ENCODE assay signal across 10 cellular contexts in the genomic region with DNA sequence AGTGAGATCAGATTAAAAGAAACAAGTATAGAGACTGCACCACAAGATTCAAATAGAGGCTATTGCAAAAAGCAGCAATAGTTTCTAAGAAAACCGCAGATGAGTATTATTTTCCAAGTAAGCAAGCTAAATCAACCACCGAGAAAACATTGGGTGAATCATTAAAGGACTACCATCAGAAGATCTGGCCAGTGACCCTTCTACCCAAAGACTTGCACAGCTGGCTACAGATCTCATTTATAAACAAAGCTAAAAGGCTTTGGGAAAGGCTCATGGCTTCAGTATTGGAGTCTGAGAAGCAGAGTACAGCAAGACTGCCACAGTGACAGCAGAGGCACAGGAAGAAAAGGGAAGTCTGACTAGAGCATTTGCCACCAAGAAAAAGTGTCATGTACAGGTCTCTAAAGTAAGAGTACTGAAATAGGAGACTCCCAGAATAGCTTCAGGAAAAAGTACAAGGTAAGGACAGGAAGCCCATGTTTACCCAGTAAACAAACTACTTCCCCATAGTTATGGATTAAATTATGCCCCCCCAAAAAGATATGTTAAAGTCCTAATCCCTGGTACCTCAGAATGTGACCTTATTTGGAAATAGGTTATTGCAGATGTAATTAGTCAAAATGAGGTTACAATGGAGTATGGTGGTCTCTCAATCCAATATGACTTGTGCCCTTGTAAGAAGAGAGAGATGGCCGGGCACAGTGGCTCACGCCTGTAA. TPM values are rescaled to one million over a fixed set of nuclear protein-coding genes. Genes with fewer than 3 reads are reported as not detected.
DNase-seq lines count a peak whose midpoint lies in the region; ATAC-seq, FAIRE-seq and TF ChIP-seq lines count a peak whose summit lies in the region.
"Had no signal": no experiment of that assay in that cellular context is flagged by ENCODE, and none has a peak within 500 bp of the region (broad histone marks: within the 10 kb centered on the region; RNA-seq: fewer than 3 reads in every experiment).

No MANE protein-coding gene starts in this region.

- H4K20me1 ChIP-seq in IMR-90 (ENCODE audit: insufficient read depth, low read length) (no peaks in the 10 kb centered on the region), HepG2 (ENCODE audit: insufficient read depth, low read length) (no peaks in the 10 kb centered on the region)

- H3K27me3 Mint-ChIP-seq in HFFc6 (ENCODE audit: insufficient read depth), result no peaks in the 10 kb centered on the region; the same call in 1 of the 2 replicates
- no peaks in the 10 kb centered on the region for H3K27me3 Mint-ChIP-seq in MCF 10A (ENCODE audit: insufficient read depth, unreplicated experiment)

- H3K4me1 ChIP-seq in IMR-90 (ENCODE audit: control insufficient read depth, insufficient read depth, low read length) (peaks cover 2% of the 10 kb centered on the region; the same call in 1 of the 2 replicates), HepG2 (ENCODE audit: insufficient read depth, low read length) (peaks cover 35% of the 10 kb centered on the region), vagina (no peaks in the 10 kb centered on the region), Peyer's patch (no peaks in the 10 kb centered on the region)

- H3K18ac ChIP-seq in IMR-90 (ENCODE audit: low read depth, low read length), result no peak overlapping the region

- no peak overlapping the region for H4K8ac ChIP-seq in IMR-90 (ENCODE audit: low read depth in 2 of 2, low read length in 2 of 2)

- H3K4me3 Mint-ChIP-seq in HFFc6 (no peak overlapping the region), MCF 10A (ENCODE audit: unreplicated experiment) (no peak overlapping the region)

- H2BK20ac ChIP-seq in IMR-90 (ENCODE audit: low read depth, low read length), result no peak overlapping the region

- BruUV-seq in IMR-90 (replicated peaks; lab: Mats Ljungman, UMichigan), result no TSS peak
- no TSS peak for BruUV-seq in HepG2 (replicated peaks; lab: Mats Ljungman, UMichigan)
- no TSS peak for BruUV-seq in MCF 10A (replicated peaks; lab: Mats Ljungman, UMichigan)

- H3K9ac ChIP-seq in IMR-90 (ENCODE audit: low read depth, low read length), result no peak overlapping the region
- peak overlapping the region; percentile 47 for H3K9ac ChIP-seq in HepG2 (ENCODE audit: insufficient read depth, low read depth, low read length)

- peak; percentile 88 for FAIRE-seq in HepG2 (lab: Jason Lieb, UNC)

- peaks cover 16% of the 10 kb centered on the region for H3K36me3 Mint-ChIP-seq in HFFc6 (ENCODE audit: low read depth)
- no peaks in the 10 kb centered on the region for H3K36me3 Mint-ChIP-seq in MCF 10A (ENCODE audit: insufficient read depth, unreplicated experiment)

- no peak overlapping the region for H2BK5ac ChIP-seq in IMR-90 (ENCODE audit: low read depth, low read length, poor library complexity, severe bottlenecking)

- POLR2A ChIA-PET in IMR-90 (lab: Charles Lee; ENCODE audit: unreplicated experiment) (no interaction called here), HepG2 (lab: Yijun Ruan, JAX) (interaction anchor here (0.9 to 3.6 kb wide), 11 partner anchors 10 to 234 kb away, joined by 3 to 65 read pairs (median 4); partner anchors contain the start of genes CLDN12, STEAP1 and STEAP2), MCF 10A (lab: Yijun Ruan, JAX) (no interaction called here)

- no peak overlapping the region for H2BK120ac ChIP-seq in IMR-90 (ENCODE audit: low read depth, low read length)

- H3K9me3 Mint-ChIP-seq in HFFc6 (peaks cover 12% of the 10 kb centered on the region), MCF 10A (ENCODE audit: unreplicated experiment) (peaks cover 13% of the 10 kb centered on the region)

- DNase-seq in HFFc6 (no peak), IMR-90 (peak; percentile 50), HepG2 (ENCODE audit: low spot score) (peak; percentile 77), vagina (ENCODE audit: extremely low spot score in 2 of 2) (no peak), ecto neural progenitor cell (ENCODE audit: low spot score) (no peak), Peyer's patch (no peak), MCF 10A (ENCODE audit: unreplicated experiment) (no peak)
- DNase-seq: activated gamma-delta T cell treated with Interleukin-2 at 50 U/mL for 16 hours had no signal

- no peak overlapping the region for H2BK15ac ChIP-seq in IMR-90 (ENCODE audit: low read depth, low read length)

- TF ChIP-seq CTCF in HFFc6 (IDR thresholded peaks at IDR 0.05), result no peak
- TF ChIP-seq CTCF in IMR-90 (conservative IDR thresholded peaks at IDR 0.05; ENCODE audit: low read depth, low read length), result no peak
- no peak for TF ChIP-seq CTCF in HepG2 (CRISPR knock-in tag; IDR thresholded peaks at IDR 0.05)
- no peak for TF ChIP-seq CTCF in vagina (IDR thresholded peaks at IDR 0.05)
- TF ChIP-seq CTCF in Peyer's patch (IDR thresholded peaks at IDR 0.05), result no peak
- no peak for TF ChIP-seq CTCF in MCF 10A (IDR thresholded peaks at IDR 0.05; ENCODE audit: unreplicated experiment)

- in situ Hi-C loops in IMR-90 (cut with MboI; ENCODE audit: low sequenced_read_pairs), result no loop called here
- in situ Hi-C loops in HepG2 (cut with HindIII; ENCODE audit: extremely low pct_ligation_motif_present, low pct_unique_long_range_greater_than_20kb), result no loop called here

- H2AK5ac ChIP-seq in IMR-90 (ENCODE audit: low read depth, low read length), result no peak overlapping the region

- no peak overlapping the region for H3K14ac ChIP-seq in IMR-90 (replicated peaks; ENCODE audit: low read depth, low read length)

- H3K56ac ChIP-seq in IMR-90 (ENCODE audit: extremely low read depth, insufficient read depth, low read length), result no peak overlapping the region

- H3K4me3 ChIP-seq in IMR-90 (ENCODE audit: insufficient read depth, low read depth, low read length) (no peak overlapping the region), HepG2 (replicated peaks in 1 of 3; ENCODE audit: insufficient read depth in 1 of 3, low read depth in 2 of 3, low read length in 3 of 3) (peak overlapping the region; percentile 29 to 49 (median 49); a peak in 5 of 6 replicates), vagina (no peak overlapping the region), Peyer's patch (no peak overlapping the region)

- H3K4me2 ChIP-seq in IMR-90 (ENCODE audit: low read depth, low read length) (no peak overlapping the region), HepG2 (ENCODE audit: low read depth, low read length) (peak overlapping the region; percentile 81)

- no peak overlapping the region for H2AK9ac ChIP-seq in IMR-90 (replicated peaks; ENCODE audit: low read depth, low read length, poor library complexity)

- H3K4me1 Mint-ChIP-seq in HFFc6 (ENCODE audit: low read depth) (peaks cover 38% of the 10 kb centered on the region), MCF 10A (ENCODE audit: insufficient read depth, unreplicated experiment) (no peaks in the 10 kb centered on the region)

- H3K4ac ChIP-seq in IMR-90 (ENCODE audit: low read depth, low read length), result no peak overlapping the region

- no peak overlapping the region for H4K91ac ChIP-seq in IMR-90 (ENCODE audit: insufficient read depth, low read depth, low read length)

- no peaks in the 10 kb centered on the region for H3K79me1 ChIP-seq in IMR-90 (ENCODE audit: low read depth in 1 of 2, low read length in 2 of 2)

- no peaks in the 10 kb centered on the region for H3K36me3 ChIP-seq in IMR-90 (ENCODE audit: control insufficient read depth, insufficient read depth, low read length)
- H3K36me3 ChIP-seq in HepG2 (replicated peaks in 1 of 2; ENCODE audit: control insufficient read depth in 1 of 2, insufficient read depth in 2 of 2, low read length in 2 of 2), result no peaks in the 10 kb centered on the region
- no peaks in the 10 kb centered on the region for H3K36me3 ChIP-seq in vagina
- no peaks in the 10 kb centered on the region for H3K36me3 ChIP-seq in Peyer's patch

- H3K27ac ChIP-seq in IMR-90 (ENCODE audit: insufficient read depth, low read length), result no peak overlapping the region
- H3K27ac ChIP-seq in HepG2 (ENCODE audit: extremely low read length, insufficient read depth, low read length), result peak overlapping the region; percentile 85
- no peak overlapping the region for H3K27ac ChIP-seq in vagina
- no peak overlapping the region for H3K27ac ChIP-seq in Peyer's patch

- H3K27me3 ChIP-seq in IMR-90 (ENCODE audit: control insufficient read depth, insufficient read depth, low read length), result no peaks in the 10 kb centered on the region
- no peaks in the 10 kb centered on the region for H3K27me3 ChIP-seq in HepG2 (ENCODE audit: control insufficient read depth in 1 of 2, insufficient read depth in 2 of 2, low read length in 2 of 2)
- H3K27me3 ChIP-seq in vagina, result no peaks in the 10 kb centered on the region
- no peaks in the 10 kb centered on the region for H3K27me3 ChIP-seq in Peyer's patch

- H3K9me3 ChIP-seq in IMR-90 (ENCODE audit: control insufficient read depth, insufficient read depth, low read length) (no peaks in the 10 kb centered on the region; the same call in 1 of the 2 replicates), HepG2 (ENCODE audit: low read length) (no peaks in the 10 kb centered on the region), vagina (no peaks in the 10 kb centered on the region), Peyer's patch (no peaks in the 10 kb centered on the region)

- H2AFZ ChIP-seq in IMR-90 (replicated peaks; ENCODE audit: low read length, poor library complexity) (no peak overlapping the region), HepG2 (ENCODE audit: low read length) (peak overlapping the region; percentile 48)

- H4K5ac ChIP-seq in IMR-90 (ENCODE audit: low read depth, low read length), result no peak overlapping the region

- H3K23ac ChIP-seq in IMR-90 (ENCODE audit: low read depth, low read length), result no peak overlapping the region

- intact Hi-C loops in IMR-90 (cut with micrococcal nuclease), result no loop called here
- intact Hi-C loops in HepG2 (cut with micrococcal nuclease; ENCODE audit: unreplicated experiment), result loop anchor here (1.0 to 2.0 kb wide), 2 partner anchors 18 to 37 kb away; partner anchors contain the start of gene STEAP1
- intact Hi-C loops in vagina (cut with DNase I), result no loop called here
- intact Hi-C loops in MCF 10A (cut with micrococcal nuclease), result no loop called here

- H3K27ac Mint-ChIP-seq in HFFc6 (peak overlapping the region; percentile 9; the same call in 1 of the 2 replicates), MCF 10A (ENCODE audit: low read depth, unreplicated experiment) (no peak overlapping the region)

- no peaks in the 10 kb centered on the region for H3K79me2 ChIP-seq in HepG2 (ENCODE audit: insufficient read depth, low read length)

- ATAC-seq in GM18868 (IDR thresholded peaks at IDR 0.05; ENCODE audit: unreplicated experiment) (peak; percentile 71), IMR-90 (ENCODE audit: low read depth) (no peak), HepG2 (peak; percentile 98)

- TF ChIP-seq RAD21 in IMR-90 (IDR thresholded peaks at IDR 0.05; ENCODE audit: low read length) (no peak), HepG2 (CRISPR knock-in tag; IDR thresholded peaks at IDR 0.05) (no peak)

- CTCF ChIA-PET in IMR-90 (lab: Yijun Ruan, JAX), result no interaction called here
- CTCF ChIA-PET in HepG2 (lab: Yijun Ruan, JAX; ENCODE audit: low intra/inter-chr PET ratio, low total read pairs), result no interaction called here
- CTCF ChIA-PET in MCF 10A (lab: Yijun Ruan, JAX), result interaction anchor here (0.7 to 2.4 kb wide), 4 partner anchors 19 to 262 kb away, joined by 3 to 5 read pairs (median 4); partner anchors contain the start of gene STEAP1

- peak in 1 of 2 experiments; percentile 57; a peak in 2 of 4 replicates for TF ChIP-seq EP300 in HepG2 (IDR thresholded peaks at IDR 0.05; ENCODE audit: low read depth in 2 of 2, low read length in 2 of 2)
- TF ChIP-seq EP300 in HepG2 (CRISPR knock-in tag; IDR thresholded peaks at IDR 0.05; ENCODE audit: borderline replicate concordance), result no peak

- no peaks in the 10 kb centered on the region for H3K9me1 ChIP-seq in IMR-90 (ENCODE audit: insufficient read depth, low read length)

- WGBS in IMR-90 (ENCODE audit: extremely low coverage in 2 of 2, insufficient read length in 1 of 2), 2 experiments, result no CpG with 5 or more reads among the region's 4 CpGs
- 35% methylated on average over 4 of the region's 4 CpGs for WGBS in HepG2 (ENCODE audit: low lambda C conversion rate)

- no peak for TF ChIP-seq POLR2A in IMR-90 (IDR thresholded peaks at IDR 0.05; ENCODE audit: low read depth, low read length)
- TF ChIP-seq POLR2A in HepG2 (IDR thresholded peaks at IDR 0.05; ENCODE audit: insufficient read depth in 1 of 2, low read depth in 2 of 2, low read length in 2 of 2), result no peak
- no peak for TF ChIP-seq POLR2A in vagina (IDR thresholded peaks at IDR 0.05)
- no peak for TF ChIP-seq POLR2A in Peyer's patch (IDR thresholded peaks at IDR 0.05)

- dilution Hi-C loops in IMR-90 (cut with HindIII; ENCODE audit: low sequenced_read_pairs, unreplicated experiment), result no loop called here

RNA-seq across cellular contexts. Expression of gene STEAP1, which starts 19.0 kb away (rescaled TPM):
- total RNA-seq in HFFc6 (2021; fragmentation: NEBNext Ultra II Directional; extraction: Animal tissue kit (Norgen Biotek cat#: 25700)), result 10 to 100 TPM; 19.6 to 67.4 (median 65.7) TPM
- total RNA-seq in IMR-90 (2012; rRNA removed), result 3.9 and 5.8 TPM in 2 replicates
- polyA plus RNA-seq in IMR-90 (2012; rRNA removed), result 5.2 and 5.5 TPM in 2 replicates
- polyA plus RNA-seq in IMR-90 (2012; cell fraction: cytosol; rRNA removed), result 0.87 and 1.1 TPM in 2 replicates
- polyA plus RNA-seq in IMR-90 (2012; cell fraction: nucleus; rRNA removed; ENCODE audit: low replicate concordance), result 0.49 and 2.9 TPM in 2 replicates
- total RNA-seq in HepG2 (2016; rRNA removed; fragmentation: Illumina TruSeq; extraction: Trizol), result 17.3 and 24.2 TPM in 2 replicates
- total RNA-seq in HepG2 (2016; cell fraction: cytosol; rRNA removed; fragmentation: Illumina TruSeq; extraction: Trizol; ENCODE audit: low read depth), result 5.6 and 6.9 TPM in 2 replicates
- total RNA-seq in HepG2 (2016; cell fraction: insoluble cytoplasmic fraction; rRNA removed; fragmentation: Illumina TruSeq; extraction: Trizol), result 17.3 and 24.0 TPM in 2 replicates
- total RNA-seq in HepG2 (2016; cell fraction: membrane; rRNA removed; fragmentation: Illumina TruSeq; extraction: Trizol), result 6.2 and 7.4 TPM in 2 replicates
- total RNA-seq in HepG2 (2016; cell fraction: nucleus; rRNA removed; fragmentation: Illumina TruSeq; extraction: Trizol), result 20.3 and 22.1 TPM in 2 replicates
- 22.2 and 23.2 TPM in 2 replicates for polyA plus RNA-seq in HepG2 (2011; rRNA removed)
- polyA plus RNA-seq in HepG2 (2011; cell fraction: cytosol; rRNA removed), result 11.0 and 22.5 TPM in 2 replicates
- 6.9 and 11.7 TPM in 2 replicates for polyA plus RNA-seq in HepG2 (2011; cell fraction: nucleus; rRNA removed)
- polyA plus RNA-seq in HepG2 (2012), result 23.5 and 39.3 TPM in 2 replicates
- 3.9 and 4.2 TPM in 2 replicates for polyA plus RNA-seq in HepG2 (2016; cell fraction: cytosol; fragmentation: Illumina TruSeq; extraction: Trizol; ENCODE audit: low read depth)
- polyA plus RNA-seq in HepG2 (2016; cell fraction: insoluble cytoplasmic fraction; fragmentation: Illumina TruSeq; extraction: Trizol; ENCODE audit: low read depth), result 15.0 and 16.3 TPM in 2 replicates
- 4.1 and 5.3 TPM in 2 replicates for polyA plus RNA-seq in HepG2 (2016; cell fraction: membrane; fragmentation: Illumina TruSeq; extraction: Trizol; ENCODE audit: low read depth)
- 32.3 and 34.0 TPM in 2 replicates for polyA plus RNA-seq in HepG2 (2016; cell fraction: nucleus; fragmentation: Illumina TruSeq; extraction: Trizol; ENCODE audit: insufficient read depth, low read depth)
- 3.2 TPM in 1 of 2 replicates, not detected in the other for polyA minus RNA-seq in HepG2 (2011; rRNA and poly(A)+ RNA removed; ENCODE audit: low replicate concordance)
- 6.7 and 7.2 TPM in 2 replicates for polyA minus RNA-seq in HepG2 (2011; cell fraction: cytosol; rRNA and poly(A)+ RNA removed)
- 6.3 and 13.8 TPM in 2 replicates for polyA minus RNA-seq in HepG2 (2011; cell fraction: nucleus; rRNA and poly(A)+ RNA removed)
- total RNA-seq in vagina, result 24.3 TPM
- 1 to 10 TPM; 2.0 to 6.6 (median 3.9) TPM for total RNA-seq in Peyer's patch
- total RNA-seq in MCF 10A (2022), result 3.1 and 3.2 TPM in 2 replicates
- total RNA-seq: osteocyte had no signal

RNA-seq across cellular contexts. Expression of gene STEAP2, which starts 38.3 kb away (rescaled TPM):
- total RNA-seq in HFFc6 (2021; fragmentation: NEBNext Ultra II Directional; extraction: Animal tissue kit (Norgen Biotek cat#: 25700)), result 10 to 100 TPM; 11.0 to 18.1 (median 14.9) TPM
- total RNA-seq in IMR-90 (2012; rRNA removed) (3.9 and 4.2 TPM in 2 replicates), HepG2 (2016; rRNA removed; fragmentation: Illumina TruSeq; extraction: Trizol) (3.5 and 4.3 TPM in 2 replicates), vagina (32.2 TPM), Peyer's patch (10 to 100 TPM in 3 of 4 donors, 1 to 10 TPM in 1; 8.3 to 22.4 (median 17.4) TPM), MCF 10A (2022) (0.68 and 1.3 TPM in 2 replicates)
- polyA plus RNA-seq in IMR-90 (2012; rRNA removed) (1.7 and 1.8 TPM in 2 replicates), HepG2 (2011; rRNA removed) (4.4 and 4.5 TPM in 2 replicates)
- polyA plus RNA-seq in IMR-90 (2012; cell fraction: cytosol; rRNA removed), result 0.45 and 0.51 TPM in 2 replicates
- 0.67 and 4.7 TPM in 2 replicates for polyA plus RNA-seq in IMR-90 (2012; cell fraction: nucleus; rRNA removed; ENCODE audit: low replicate concordance)
- 0.61 and 0.62 TPM in 2 replicates for total RNA-seq in HepG2 (2016; cell fraction: cytosol; rRNA removed; fragmentation: Illumina TruSeq; extraction: Trizol; ENCODE audit: low read depth)
- total RNA-seq in HepG2 (2016; cell fraction: insoluble cytoplasmic fraction; rRNA removed; fragmentation: Illumina TruSeq; extraction: Trizol), result 2.5 and 4.6 TPM in 2 replicates
- total RNA-seq in HepG2 (2016; cell fraction: membrane; rRNA removed; fragmentation: Illumina TruSeq; extraction: Trizol), result 1.3 and 1.4 TPM in 2 replicates
- total RNA-seq in HepG2 (2016; cell fraction: nucleus; rRNA removed; fragmentation: Illumina TruSeq; extraction: Trizol), result 7.7 and 8.2 TPM in 2 replicates
- 1.2 and 2.6 TPM in 2 replicates for polyA plus RNA-seq in HepG2 (2011; cell fraction: cytosol; rRNA removed)
- polyA plus RNA-seq in HepG2 (2011; cell fraction: nucleus; rRNA removed), result 3.6 and 6.6 TPM in 2 replicates
- 3.1 and 8.3 TPM in 2 replicates for polyA plus RNA-seq in HepG2 (2012)
- polyA plus RNA-seq in HepG2 (2016; cell fraction: cytosol; fragmentation: Illumina TruSeq; extraction: Trizol; ENCODE audit: low read depth), result 0.43 and 0.48 TPM in 2 replicates
- polyA plus RNA-seq in HepG2 (2016; cell fraction: insoluble cytoplasmic fraction; fragmentation: Illumina TruSeq; extraction: Trizol; ENCODE audit: low read depth), result 1.3 and 1.6 TPM in 2 replicates
- polyA plus RNA-seq in HepG2 (2016; cell fraction: membrane; fragmentation: Illumina TruSeq; extraction: Trizol; ENCODE audit: low read depth), result 0.32 and 0.36 TPM in 2 replicates
- 6.7 TPM in 2 replicates for polyA plus RNA-seq in HepG2 (2016; cell fraction: nucleus; fragmentation: Illumina TruSeq; extraction: Trizol; ENCODE audit: insufficient read depth, low read depth)
- 3.0 TPM in 1 of 2 replicates, not detected in the other for polyA minus RNA-seq in HepG2 (2011; rRNA and poly(A)+ RNA removed; ENCODE audit: low replicate concordance)
- 4.0 and 6.4 TPM in 2 replicates for polyA minus RNA-seq in HepG2 (2011; cell fraction: cytosol; rRNA and poly(A)+ RNA removed)
- polyA minus RNA-seq in HepG2 (2011; cell fraction: nucleus; rRNA and poly(A)+ RNA removed), result 13.1 and 20.3 TPM in 2 replicates
- total RNA-seq: osteocyte had no signal

Comparison
In these comparisons a context has a peak if more than half of its experiments do, and no peak if none do; other contexts are left out.
1. DNase-seq: peak in IMR-90 (single experiment) and HepG2 (single experiment); none in HFFc6 (single experiment), vagina (0 of 2), ecto neural progenitor cell (single experiment), Peyer's patch (0 of 3) and MCF 10A (single experiment).
2. H3K4me3 ChIP-seq: peak in HepG2 (3 of 3); none in IMR-90 (single experiment), vagina (0 of 2) and Peyer's patch (0 of 4).